ENCODE assay signal across 1 cellular context in the genomic region with DNA sequence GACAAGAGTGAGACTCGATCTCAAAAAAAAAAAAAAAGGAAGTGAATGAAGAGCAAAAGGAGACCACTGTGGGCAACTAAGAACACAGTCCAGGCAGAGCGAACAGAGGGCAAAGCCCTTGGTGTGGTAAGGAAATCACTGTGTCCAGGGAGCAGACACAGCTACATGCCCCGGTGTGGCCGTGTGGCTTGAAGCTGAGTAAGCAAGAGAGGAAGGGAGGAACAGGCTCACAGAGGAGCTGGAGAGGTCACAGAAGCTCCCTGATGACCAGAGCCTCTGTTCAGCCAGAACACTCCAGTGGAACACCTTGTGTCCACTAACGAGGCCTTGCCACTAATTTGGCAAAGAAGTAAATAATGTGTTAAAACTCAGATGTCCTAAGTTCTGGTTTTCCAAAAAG.
TF ChIP-seq lines count a peak whose summit lies in the region.

No MANE protein-coding gene starts in this region.

TF ChIP-seq in endothelial cell of umbilical vein, 7 proteins besides CTCF, POLR2A, EP300 and RAD21:
- no peak for TF ChIP-seq GATA2 (IDR thresholded peaks at IDR 0.05; ENCODE audit: insufficient read depth, insufficient read length, low read depth, low read length)
- no peak for TF ChIP-seq EZH2 (IDR thresholded peaks at IDR 0.05; ENCODE audit: borderline replicate concordance, low read depth, low read length, severe bottlenecking)
- TF ChIP-seq MYC (IDR thresholded peaks at IDR 0.05; ENCODE audit: low read depth, low read length), result no peak
- no peak for TF ChIP-seq POLR2AphosphoS5 (IDR thresholded peaks at IDR 0.05; ENCODE audit: insufficient read depth, low read depth, low read length)
- TF ChIP-seq FOS (IDR thresholded peaks at IDR 0.05; ENCODE audit: borderline replicate concordance, insufficient read depth, low read length), result no peak
- TF ChIP-seq, protein P1, sequence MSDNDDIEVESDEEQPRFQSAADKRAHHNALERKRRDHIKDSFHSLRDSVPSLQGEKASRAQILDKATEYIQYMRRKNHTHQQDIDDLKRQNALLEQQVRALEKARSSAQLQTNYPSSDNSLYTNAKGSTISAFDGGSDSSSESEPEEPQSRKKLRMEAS (IDR thresholded peaks at IDR 0.05; ENCODE audit: insufficient read depth, insufficient read length), result no peak
- no peak for TF ChIP-seq JUN (IDR thresholded peaks at IDR 0.05; ENCODE audit: borderline replicate concordance, insufficient read depth, insufficient read length, low read depth)
